Comparison of ENCODE assay signal across 30 cellular contexts in the genomic region with DNA sequence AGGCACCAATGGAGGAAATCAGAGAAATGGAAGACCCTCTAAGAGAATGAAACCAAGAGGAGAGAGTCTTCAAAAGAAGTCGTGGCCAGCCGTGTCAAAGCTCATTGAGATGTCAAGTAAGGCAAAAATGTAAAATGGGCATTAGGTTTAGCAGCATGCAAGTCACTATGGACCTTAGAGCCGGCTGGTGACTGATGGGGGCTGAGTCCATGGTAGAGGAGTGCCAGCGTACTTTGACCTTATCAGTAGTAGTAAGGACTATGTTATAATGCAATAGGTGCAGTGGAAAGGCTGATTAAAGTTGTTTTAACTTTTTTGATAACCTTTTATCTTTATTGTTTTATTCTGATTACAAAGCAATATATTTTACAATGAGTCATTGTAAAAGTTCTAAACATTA.
"Had no signal": no experiment of that assay in that cellular context is flagged by ENCODE, and none has a peak within 500 bp of the region (broad histone marks: within the 10 kb centered on the region; RNA-seq: fewer than 3 reads in every experiment).

No MANE protein-coding gene starts in this region.

- FAIRE-seq: kidney, TTC549 had no signal

- ATAC-seq: effector memory CD8-positive, alpha-beta T cell; lower lobe of right lung; natural killer cell; right cardiac atrium had no signal

- DNase-seq: activated CD4-positive, alpha-beta T cell treated with anti-CD3 and anti-CD28 coated beads for 4 hours; activated CD4-positive, alpha-beta T cell treated with anti-CD3 and anti-CD28 coated beads, Interleukin-2, amount 50 U/mL, for 4 hours; activated CD8-positive, alpha-beta memory T cell treated with anti-CD3 and anti-CD28 coated beads for 24 hours; activated effector memory CD4-positive, alpha-beta T cell treated with Interleukin-2 at 50 U/mL for 16 hours; activated naive CD4-positive, alpha-beta T cell treated with Interleukin-2 at 50 U/mL for 16 hours; anterior cingulate cortex; cerebellar nuclear complex; cortex of kidney; effector memory CD8-positive, alpha-beta T cell; head of caudate nucleus; hypothalamus; immature natural killer cell; kidney; lower lobe of right lung; mesenchymal stem cell; natural killer cell; occipital lobe; right cardiac atrium; stimulated activated CD4-positive, alpha-beta T cell treated with anti-CD3 and anti-CD28 coated beads, Interleukin-12 subunit alpha, Interleukin-12 subunit beta, amount 100 ng/mL, for 4 hours; stimulated activated CD4-positive, alpha-beta T cell treated with anti-CD3 and anti-CD28 coated beads, Interleukin-4, amount 100 ng/mL, for 1 hour; T-helper 9 cell had no signal

- H3K27ac ChIP-seq: lower lobe of right lung, neural progenitor cell, parathyroid adenoma, VCaP had no signal

- H3K36me3 Mint-ChIP-seq: natural killer cell had no signal

- H3K27me3 Mint-ChIP-seq: activated naive CD8-positive, alpha-beta T cell; brain; effector memory CD8-positive, alpha-beta T cell; stimulated activated naive CD8-positive, alpha-beta T cell treated with anti-CD3 and anti-CD28 coated beads, Interleukin-15, Interleukin-2, amounts not matched to agents 100 ng/mL and 50 ng/mL, for 24 hours had no signal

- H3K4me3 ChIP-seq: cardiac muscle cell, lower lobe of right lung, neural progenitor cell had no signal

- H3K9me3 Mint-ChIP-seq: brain; effector memory CD8-positive, alpha-beta T cell; immature natural killer cell; natural killer cell; neural progenitor cell; stimulated activated naive CD8-positive, alpha-beta T cell treated with anti-CD3 and anti-CD28 coated beads, Interleukin-15, Interleukin-2, amounts not matched to agents 100 ng/mL and 50 ng/mL, for 24 hours had no signal

- H3K36me3 ChIP-seq: cardiac muscle cell, lower lobe of right lung, neural progenitor cell had no signal

- H3K9me3 ChIP-seq: lower lobe of right lung had no signal

- H3K27ac Mint-ChIP-seq: activated naive CD8-positive, alpha-beta T cell; effector memory CD8-positive, alpha-beta T cell; natural killer cell; neural progenitor cell; stimulated activated naive CD8-positive, alpha-beta T cell treated with anti-CD3 and anti-CD28 coated beads, Interleukin-15, Interleukin-2, amounts not matched to agents 100 ng/mL and 50 ng/mL, for 24 hours; T-helper 1 cell treated with Interleukin-12 subunit alpha and Interleukin-12 subunit beta and Interleukin-4 antibody, amounts not matched to agents 30 μg/mL and 1 μg/mL, for 36 hours had no signal

- H3K4me3 Mint-ChIP-seq: activated naive CD8-positive, alpha-beta T cell; brain; effector memory CD8-positive, alpha-beta T cell; immature natural killer cell; natural killer cell; neural progenitor cell; stimulated activated naive CD8-positive, alpha-beta T cell treated with anti-CD3 and anti-CD28 coated beads, Interleukin-15, Interleukin-2, amounts not matched to agents 100 ng/mL and 50 ng/mL, for 24 hours; T-helper 1 cell treated with Interleukin-12 subunit alpha and Interleukin-12 subunit beta and Interleukin-4 antibody, amounts not matched to agents 30 μg/mL and 1 μg/mL, for 36 hours had no signal

- H3K27me3 ChIP-seq: cardiac muscle cell, neural progenitor cell had no signal
